In the genomic region with DNA sequence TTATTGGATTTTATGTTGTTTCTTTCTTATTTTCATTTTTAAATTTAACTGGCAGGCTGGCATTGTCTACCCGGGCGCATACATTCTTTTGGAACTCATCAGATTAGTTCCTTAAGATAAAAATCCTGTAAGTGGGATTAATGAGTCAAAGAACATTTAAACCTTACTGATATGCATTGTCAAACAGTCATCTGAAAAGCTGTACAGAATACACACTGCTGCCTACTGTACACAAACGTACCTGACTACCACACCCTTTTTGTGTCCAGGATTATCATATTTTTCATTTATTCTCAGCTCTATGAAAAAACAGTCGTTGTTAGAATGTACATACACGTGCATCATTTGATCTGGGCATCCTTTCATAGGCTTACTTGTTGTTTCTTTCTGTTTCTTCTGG, we compare ENCODE assay signal across 18 cellular contexts.
A peak's percentile ranks its signal among the peaks of the same experiment; 100 is the strongest.
DNase-seq lines count a peak whose midpoint lies in the region; ATAC-seq, FAIRE-seq and TF ChIP-seq lines count a peak whose summit lies in the region.
"Had no signal": no experiment of that assay in that cellular context is flagged by ENCODE, and none has a peak within 500 bp of the region (broad histone marks: within the 10 kb centered on the region; RNA-seq: fewer than 3 reads in every experiment).

No MANE protein-coding gene starts in this region.

- no peaks in the 10 kb centered on the region for H3K27me3 Mint-ChIP-seq in T-helper 2 cell treated with Interferon-gamma antibody and Interleukin-4, amounts not matched to agents 5 μg/mL and 100 μg/mL, for 36 hours (ENCODE audit: low read depth)
- H3K27me3 Mint-ChIP-seq: B cell had no signal

- H2AFZ ChIP-seq in PC-3 (ENCODE audit: low read length) (0 out of 2 replicates have a peak overlapping the region, but pooled peaks have one; percentile 42), smooth muscle cell (ENCODE audit: low read depth) (no peak overlapping the region)

- H3K27ac ChIP-seq in PC-3 (ENCODE audit: low read length) (no peak overlapping the region), smooth muscle cell (ENCODE audit: low read depth) (peak overlapping the region; percentile 90)
- H3K27ac ChIP-seq: BLaER1 treated with 17β-estradiol and CSF1 and Interleukin-3, amounts not matched to agents 10 nM and 100 nM had no signal

- H3K79me2 ChIP-seq in PC-3 (ENCODE audit: low read length), result no peaks in the 10 kb centered on the region
- no peaks in the 10 kb centered on the region for H3K79me2 ChIP-seq in smooth muscle cell (ENCODE audit: low read depth)

- H3K9ac ChIP-seq in PC-3 (ENCODE audit: low read length) (no peak overlapping the region), smooth muscle cell (ENCODE audit: low read depth) (no peak overlapping the region)
- H3K9ac ChIP-seq: BLaER1 treated with 17β-estradiol and CSF1 and Interleukin-3, amounts not matched to agents 10 nM and 100 nM had no signal

- intact Hi-C loops in PC-3 (cut with micrococcal nuclease), result no loop called here

- no peak for DNase-seq in H54 (ENCODE audit: insufficient read length, low spot score)
- no peak for DNase-seq in PC-3
- no peak for DNase-seq in smooth muscle cell (lab: John Stamatoyannopoulos, UW; ENCODE audit: unreplicated experiment)
- DNase-seq in T-helper 2 cell treated with Interferon-gamma antibody and Interleukin-4, amounts not matched to agents 5 μg/mL and 100 μg/mL, for 36 hours (ENCODE audit: low spot score), result no peak
- DNase-seq: Calu3; CD8-positive, alpha-beta T cell; DMS 273 treated with DMSO at 0.1 percent for 48 hours; DMS53; DND-41; EL; GOT3; H9 had no signal

- H3K4me1 Mint-ChIP-seq in T-helper 2 cell treated with Interferon-gamma antibody and Interleukin-4, amounts not matched to agents 5 μg/mL and 100 μg/mL, for 36 hours (ENCODE audit: low read depth), result no peaks in the 10 kb centered on the region
- H3K4me1 Mint-ChIP-seq: B cell had no signal

- no peak overlapping the region for H3K4me3 Mint-ChIP-seq in T-helper 2 cell treated with Interferon-gamma antibody and Interleukin-4, amounts not matched to agents 5 μg/mL and 100 μg/mL, for 36 hours
- H3K4me3 Mint-ChIP-seq: B cell; CD8-positive, alpha-beta T cell; H9 had no signal

- WGBS in smooth muscle cell (ENCODE audit: low lambda C conversion rate), result 67% methylated on average over 5 of the region's 5 CpGs

- H3K9me3 ChIP-seq in PC-3 (ENCODE audit: low read length) (no peaks in the 10 kb centered on the region), smooth muscle cell (replicated peaks; ENCODE audit: low read depth) (no peaks in the 10 kb centered on the region)

- TF ChIP-seq POLR2A in H54 (IDR thresholded peaks at IDR 0.05; ENCODE audit: low read depth, low read length), result no peak

- no peak for TF ChIP-seq CTCF in PC-3 (conservative IDR thresholded peaks at IDR 0.05; ENCODE audit: low read depth, low read length)
- no peak for TF ChIP-seq CTCF in smooth muscle cell (IDR thresholded peaks at IDR 0.05; ENCODE audit: borderline replicate concordance, insufficient read depth, poor library complexity, severe bottlenecking)

- ATAC-seq in PC-3, result no peak
- peak; percentile 23 for ATAC-seq in esophagus mucosa
- no peak for ATAC-seq in GM19467 (IDR thresholded peaks at IDR 0.05; ENCODE audit: unreplicated experiment)
- no peak for ATAC-seq in GM19397 (IDR thresholded peaks at IDR 0.05; ENCODE audit: unreplicated experiment)
- ATAC-seq: CD8-positive, alpha-beta T cell; GM12878 had no signal

- H3K27me3 ChIP-seq in PC-3 (ENCODE audit: low read length), result no peaks in the 10 kb centered on the region
- no peaks in the 10 kb centered on the region for H3K27me3 ChIP-seq in smooth muscle cell (ENCODE audit: low read depth)
- H3K27me3 ChIP-seq: BLaER1 treated with 17β-estradiol and CSF1 and Interleukin-3, amounts not matched to agents 10 nM and 100 nM had no signal

- H3K9me2 ChIP-seq in PC-3 (replicated peaks; ENCODE audit: low read length), result no peaks in the 10 kb centered on the region

- CTCF ChIA-PET in PC-3 (lab: Charles Lee), result interaction anchor here (0.6 kb wide), 1 partner anchor 22 kb away, joined by 3 read pairs; no protein-coding TSS in a partner anchor

- H4K20me1 ChIP-seq in PC-3 (ENCODE audit: low read length) (no peaks in the 10 kb centered on the region), smooth muscle cell (ENCODE audit: low read depth) (no peaks in the 10 kb centered on the region)
- H4K20me1 ChIP-seq: BLaER1 treated with 17β-estradiol and CSF1 and Interleukin-3, amounts not matched to agents 10 nM and 100 nM had no signal

- no peak overlapping the region for H3K27ac Mint-ChIP-seq in T-helper 2 cell treated with Interferon-gamma antibody and Interleukin-4, amounts not matched to agents 5 μg/mL and 100 μg/mL, for 36 hours
- H3K27ac Mint-ChIP-seq: B cell; CD8-positive, alpha-beta T cell; H9 had no signal

- peak; percentile 36 for FAIRE-seq in H54 (lab: Jason Lieb, UNC)
- FAIRE-seq: GM12878 had no signal

- BruUV-seq in PC-3 (replicated peaks; lab: Mats Ljungman, UMichigan), result no TSS peak

- no peaks in the 10 kb centered on the region for H3K36me3 ChIP-seq in PC-3 (ENCODE audit: low read depth, low read length)
- no peaks in the 10 kb centered on the region for H3K36me3 ChIP-seq in smooth muscle cell (ENCODE audit: low read depth)

- H3K4me3 ChIP-seq in PC-3 (ENCODE audit: low read length) (no peak overlapping the region), smooth muscle cell (no peak overlapping the region)
- H3K4me3 ChIP-seq: BLaER1 treated with 17β-estradiol and CSF1 and Interleukin-3, amounts not matched to agents 10 nM and 100 nM; GM12878 had no signal

- no peaks in the 10 kb centered on the region for H3F3A ChIP-seq in PC-3 (ENCODE audit: low read length, unreplicated experiment)
- peaks cover 12% of the 10 kb centered on the region for H3F3A ChIP-seq in smooth muscle cell (ENCODE audit: low read depth)

- peaks cover 4% of the 10 kb centered on the region for H3K4me1 ChIP-seq in PC-3 (ENCODE audit: insufficient read depth, low read length)
- peaks cover 6% of the 10 kb centered on the region for H3K4me1 ChIP-seq in smooth muscle cell (ENCODE audit: low read depth)

- H3K4me2 ChIP-seq in PC-3 (ENCODE audit: low read length), result no peak overlapping the region
- H3K4me2 ChIP-seq in smooth muscle cell, result peak overlapping the region; percentile 86
- H3K4me2 ChIP-seq: BLaER1 treated with 17β-estradiol and CSF1 and Interleukin-3, amounts not matched to agents 10 nM and 100 nM had no signal

- POLR2A ChIA-PET in PC-3 (lab: Charles Lee; ENCODE audit: unreplicated experiment), result no interaction called here

- H3K36me3 Mint-ChIP-seq in T-helper 2 cell treated with Interferon-gamma antibody and Interleukin-4, amounts not matched to agents 5 μg/mL and 100 μg/mL, for 36 hours (ENCODE audit: low read depth), result no peaks in the 10 kb centered on the region
- H3K36me3 Mint-ChIP-seq: CD8-positive, alpha-beta T cell had no signal

- H3K9me3 Mint-ChIP-seq in T-helper 2 cell treated with Interferon-gamma antibody and Interleukin-4, amounts not matched to agents 5 μg/mL and 100 μg/mL, for 36 hours, result no peaks in the 10 kb centered on the region
- H3K9me3 Mint-ChIP-seq: CD8-positive, alpha-beta T cell; H9 had no signal
